In the genomic region with DNA sequence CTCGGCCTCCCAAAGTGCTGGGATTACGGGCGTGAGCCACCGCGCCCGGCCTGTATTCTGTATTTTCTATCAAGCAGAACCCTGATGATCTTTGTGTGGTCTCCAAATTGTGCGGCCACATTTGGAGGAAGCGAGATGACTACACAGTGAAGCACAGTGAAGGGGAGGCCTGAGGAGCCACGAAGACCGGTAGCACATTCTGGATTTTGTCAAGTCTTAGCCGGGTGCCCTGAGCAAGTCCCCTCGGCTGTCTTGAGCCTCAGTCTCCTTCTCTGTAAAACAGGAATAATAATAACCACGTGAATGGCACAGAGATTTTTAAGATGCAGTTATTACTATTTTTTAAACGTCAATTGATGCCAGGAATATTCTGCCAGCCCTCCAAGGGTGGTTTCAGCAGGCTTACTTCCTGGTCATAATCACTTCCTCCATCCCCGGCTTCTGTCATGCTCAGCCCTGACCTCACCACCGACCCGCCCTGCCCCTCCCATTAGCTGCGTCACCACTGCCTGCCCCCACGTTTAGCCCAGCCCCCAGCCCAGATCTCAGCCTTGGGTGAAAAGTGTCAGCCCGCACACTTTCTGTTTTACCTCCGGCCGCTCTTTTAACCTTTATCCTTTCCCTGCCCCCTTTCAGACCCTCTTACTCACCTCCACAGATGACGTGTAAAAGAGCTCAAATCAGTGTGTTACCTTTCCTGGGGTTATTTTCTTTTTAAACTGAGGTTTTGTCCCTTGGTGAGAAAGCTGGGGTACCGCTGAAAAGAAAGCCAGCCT, we compare ENCODE assay signal across 1 cellular context.
TF ChIP-seq lines count a peak whose summit lies in the region.

No MANE protein-coding gene starts in this region.

TF ChIP-seq in SK-N-SH treated with all-trans-retinoic acid at 6 μM for 48 hours, 23 proteins besides CTCF, POLR2A, EP300 and RAD21 (continued from another document):
- TF ChIP-seq, protein P1, sequence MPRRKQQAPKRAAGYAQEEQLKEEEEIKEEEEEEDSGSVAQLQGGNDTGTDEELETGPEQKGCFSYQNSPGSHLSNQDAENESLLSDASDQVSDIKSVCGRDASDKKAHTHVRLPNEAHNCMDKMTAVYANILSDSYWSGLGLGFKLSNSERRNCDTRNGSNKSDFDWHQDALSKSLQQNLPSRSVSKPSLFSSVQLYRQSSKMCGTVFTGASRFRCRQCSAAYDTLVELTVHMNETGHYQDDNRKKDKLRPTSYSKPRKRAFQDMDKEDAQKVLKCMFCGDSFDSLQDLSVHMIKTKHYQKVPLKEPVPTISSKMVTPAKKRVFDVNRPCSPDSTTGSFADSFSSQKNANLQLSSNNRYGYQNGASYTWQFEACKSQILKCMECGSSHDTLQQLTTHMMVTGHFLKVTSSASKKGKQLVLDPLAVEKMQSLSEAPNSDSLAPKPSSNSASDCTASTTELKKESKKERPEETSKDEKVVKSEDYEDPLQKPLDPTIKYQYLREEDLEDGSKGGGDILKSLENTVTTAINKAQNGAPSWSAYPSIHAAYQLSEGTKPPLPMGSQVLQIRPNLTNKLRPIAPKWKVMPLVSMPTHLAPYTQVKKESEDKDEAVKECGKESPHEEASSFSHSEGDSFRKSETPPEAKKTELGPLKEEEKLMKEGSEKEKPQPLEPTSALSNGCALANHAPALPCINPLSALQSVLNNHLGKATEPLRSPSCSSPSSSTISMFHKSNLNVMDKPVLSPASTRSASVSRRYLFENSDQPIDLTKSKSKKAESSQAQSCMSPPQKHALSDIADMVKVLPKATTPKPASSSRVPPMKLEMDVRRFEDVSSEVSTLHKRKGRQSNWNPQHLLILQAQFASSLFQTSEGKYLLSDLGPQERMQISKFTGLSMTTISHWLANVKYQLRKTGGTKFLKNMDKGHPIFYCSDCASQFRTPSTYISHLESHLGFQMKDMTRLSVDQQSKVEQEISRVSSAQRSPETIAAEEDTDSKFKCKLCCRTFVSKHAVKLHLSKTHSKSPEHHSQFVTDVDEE (CRISPR knock-in tag; IDR thresholded peaks at IDR 0.05), result no peak
- TF ChIP-seq, protein P2, sequence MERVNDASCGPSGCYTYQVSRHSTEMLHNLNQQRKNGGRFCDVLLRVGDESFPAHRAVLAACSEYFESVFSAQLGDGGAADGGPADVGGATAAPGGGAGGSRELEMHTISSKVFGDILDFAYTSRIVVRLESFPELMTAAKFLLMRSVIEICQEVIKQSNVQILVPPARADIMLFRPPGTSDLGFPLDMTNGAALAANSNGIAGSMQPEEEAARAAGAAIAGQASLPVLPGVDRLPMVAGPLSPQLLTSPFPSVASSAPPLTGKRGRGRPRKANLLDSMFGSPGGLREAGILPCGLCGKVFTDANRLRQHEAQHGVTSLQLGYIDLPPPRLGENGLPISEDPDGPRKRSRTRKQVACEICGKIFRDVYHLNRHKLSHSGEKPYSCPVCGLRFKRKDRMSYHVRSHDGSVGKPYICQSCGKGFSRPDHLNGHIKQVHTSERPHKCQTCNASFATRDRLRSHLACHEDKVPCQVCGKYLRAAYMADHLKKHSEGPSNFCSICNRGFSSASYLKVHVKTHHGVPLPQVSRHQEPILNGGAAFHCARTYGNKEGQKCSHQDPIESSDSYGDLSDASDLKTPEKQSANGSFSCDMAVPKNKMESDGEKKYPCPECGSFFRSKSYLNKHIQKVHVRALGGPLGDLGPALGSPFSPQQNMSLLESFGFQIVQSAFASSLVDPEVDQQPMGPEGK (CRISPR knock-in tag; IDR thresholded peaks at IDR 0.05; ENCODE audit: borderline replicate concordance), result no peak
- TF ChIP-seq, protein P3, sequence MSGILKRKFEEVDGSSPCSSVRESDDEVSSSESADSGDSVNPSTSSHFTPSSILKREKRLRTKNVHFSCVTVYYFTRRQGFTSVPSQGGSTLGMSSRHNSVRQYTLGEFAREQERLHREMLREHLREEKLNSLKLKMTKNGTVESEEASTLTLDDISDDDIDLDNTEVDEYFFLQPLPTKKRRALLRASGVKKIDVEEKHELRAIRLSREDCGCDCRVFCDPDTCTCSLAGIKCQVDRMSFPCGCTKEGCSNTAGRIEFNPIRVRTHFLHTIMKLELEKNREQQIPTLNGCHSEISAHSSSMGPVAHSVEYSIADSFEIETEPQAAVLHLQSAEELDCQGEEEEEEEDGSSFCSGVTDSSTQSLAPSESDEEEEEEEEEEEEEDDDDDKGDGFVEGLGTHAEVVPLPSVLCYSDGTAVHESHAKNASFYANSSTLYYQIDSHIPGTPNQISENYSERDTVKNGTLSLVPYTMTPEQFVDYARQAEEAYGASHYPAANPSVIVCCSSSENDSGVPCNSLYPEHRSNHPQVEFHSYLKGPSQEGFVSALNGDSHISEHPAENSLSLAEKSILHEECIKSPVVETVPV (CRISPR knock-in tag; IDR thresholded peaks at IDR 0.05), result no peak
- no peak for TF ChIP-seq ZNF70 (CRISPR knock-in tag; IDR thresholded peaks at IDR 0.05)
- TF ChIP-seq TOX (CRISPR knock-in tag; IDR thresholded peaks at IDR 0.05; ENCODE audit: borderline replicate concordance), result no peak
- TF ChIP-seq, protein P4, sequence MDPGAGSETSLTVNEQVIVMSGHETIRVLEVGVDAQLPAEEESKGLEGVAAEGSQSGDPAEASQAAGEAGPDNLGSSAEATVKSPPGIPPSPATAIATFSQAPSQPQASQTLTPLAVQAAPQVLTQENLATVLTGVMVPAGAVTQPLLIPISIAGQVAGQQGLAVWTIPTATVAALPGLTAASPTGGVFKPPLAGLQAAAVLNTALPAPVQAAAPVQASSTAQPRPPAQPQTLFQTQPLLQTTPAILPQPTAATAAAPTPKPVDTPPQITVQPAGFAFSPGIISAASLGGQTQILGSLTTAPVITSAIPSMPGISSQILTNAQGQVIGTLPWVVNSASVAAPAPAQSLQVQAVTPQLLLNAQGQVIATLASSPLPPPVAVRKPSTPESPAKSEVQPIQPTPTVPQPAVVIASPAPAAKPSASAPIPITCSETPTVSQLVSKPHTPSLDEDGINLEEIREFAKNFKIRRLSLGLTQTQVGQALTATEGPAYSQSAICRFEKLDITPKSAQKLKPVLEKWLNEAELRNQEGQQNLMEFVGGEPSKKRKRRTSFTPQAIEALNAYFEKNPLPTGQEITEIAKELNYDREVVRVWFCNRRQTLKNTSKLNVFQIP (CRISPR knock-in tag; IDR thresholded peaks at IDR 0.05; ENCODE audit: borderline replicate concordance, low read depth), result no peak
- no peak for TF ChIP-seq CSDC2 (CRISPR knock-in tag; IDR thresholded peaks at IDR 0.05)
- TF ChIP-seq ZC3H10 (CRISPR knock-in tag; IDR thresholded peaks at IDR 0.05), result no peak
- no peak for TF ChIP-seq OSR1 (CRISPR knock-in tag; IDR thresholded peaks at IDR 0.05)
- TF ChIP-seq PPARA (CRISPR knock-in tag; IDR thresholded peaks at IDR 0.05; ENCODE audit: borderline replicate concordance), result no peak
- no peak for TF ChIP-seq TCF4 (CRISPR knock-in tag; IDR thresholded peaks at IDR 0.05; ENCODE audit: borderline replicate concordance)
- TF ChIP-seq ZFP3 (CRISPR knock-in tag; IDR thresholded peaks at IDR 0.05), result no peak
- TF ChIP-seq BACH2 (CRISPR knock-in tag; IDR thresholded peaks at IDR 0.05; ENCODE audit: borderline replicate concordance), result no peak
- no peak for TF ChIP-seq RARB (CRISPR knock-in tag; IDR thresholded peaks at IDR 0.05)
- no peak for TF ChIP-seq ZFP30 (CRISPR knock-in tag; IDR thresholded peaks at IDR 0.05)
